In the genomic region with DNA sequence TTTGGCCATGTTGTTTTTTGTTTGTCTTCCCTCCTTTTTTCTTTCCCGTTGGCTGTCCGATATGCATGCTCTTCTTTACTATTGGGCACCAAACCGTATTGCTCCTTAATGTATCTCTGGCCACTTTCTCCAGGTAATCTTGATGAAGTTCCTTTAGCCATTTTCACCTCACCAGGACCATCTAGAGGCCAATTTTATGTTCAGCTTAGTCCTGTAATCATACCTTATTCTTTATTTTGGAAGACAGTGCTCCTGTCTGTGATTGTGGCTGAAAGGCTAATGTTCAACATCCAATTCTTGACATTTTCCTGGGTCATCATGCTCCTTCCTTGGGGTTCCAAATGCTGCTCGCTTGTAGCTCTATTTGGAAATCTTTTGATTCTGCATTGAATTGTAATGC, we compare ENCODE assay signal across 36 cellular contexts.
"Had no signal": no experiment of that assay in that cellular context is flagged by ENCODE, and none has a peak within 500 bp of the region (broad histone marks: within the 10 kb centered on the region; RNA-seq: fewer than 3 reads in every experiment).

No MANE protein-coding gene starts in this region.

- H3K4me3 Mint-ChIP-seq: activated B cell treated with CpG ODN at 0.5 μM for 24 hours; activated CD8-positive, alpha-beta memory T cell treated with anti-CD3 and anti-CD28 coated beads, Interleukin-2, amount 10 ng/mL, durations not matched to agents 7 days and 5 days; activated CD8-positive, alpha-beta T cell treated with anti-CD3 and anti-CD28 coated beads for 36 hours; activated naive CD4-positive, alpha-beta T cell treated with anti-CD3 and anti-CD28 coated beads for 36 hours; activated naive CD4-positive, alpha-beta T cell treated with anti-CD3 and anti-CD28 coated beads, Interleukin-2, amount 50 U/mL, for 24 hours; activated naive CD8-positive, alpha-beta T cell treated with anti-CD3 and anti-CD28 coated beads for 36 hours; activated naive CD8-positive, alpha-beta T cell treated with anti-CD3 and anti-CD28 coated beads, Interleukin-2, amount 50 U/mL, for 24 hours; activated T-helper 1 cell treated with anti-CD3 and anti-CD28 coated beads, Interleukin-12 subunit alpha, Interleukin-12 subunit beta, Interleukin-2, Interleukin-4 antibody, amounts not matched to agents 30 ng/mL and 10 ng/mL and 1 ng/mL, durations not matched to agents 14 hours and 24 hours and 36 hours; effector memory CD8-positive, alpha-beta T cell; T-helper 2 cell treated with Interferon-gamma antibody and Interleukin-4, amounts not matched to agents 5 μg/mL and 100 μg/mL, for 36 hours had no signal

- H3K27me3 ChIP-seq: adrenal gland, body of pancreas, esophagus muscularis mucosa, foreskin keratinocyte, gastrocnemius medialis had no signal

- ATAC-seq: activated CD4-positive, CD25-positive, alpha-beta regulatory T cell treated with anti-CD3 and anti-CD28 coated beads, Interleukin-2, amount 50 U/mL, for 24 hours; activated CD8-positive, alpha-beta memory T cell treated with anti-CD3 and anti-CD28 coated beads, Interleukin-2, amount 10 ng/mL, durations not matched to agents 7 days and 5 days; activated CD8-positive, alpha-beta T cell treated with anti-CD3 and anti-CD28 coated beads for 36 hours; activated naive CD8-positive, alpha-beta T cell treated with anti-CD3 and anti-CD28 coated beads, Interleukin-2, amount 50 U/mL, for 24 hours; body of pancreas; effector memory CD8-positive, alpha-beta T cell; foreskin keratinocyte; gastrocnemius medialis; heart left ventricle had no signal

- DNase-seq: activated B cell treated with CpG ODN at 0.5 μM for 24 hours; activated CD4-positive, alpha-beta T cell treated with anti-CD3 and anti-CD28 coated beads for 48 hours; activated CD4-positive, alpha-beta T cell treated with anti-CD3 and anti-CD28 coated beads, Interleukin-2, amount 50 U/mL, for 1 hour; activated CD4-positive, alpha-beta T cell treated with anti-CD3 and anti-CD28 coated beads, Interleukin-2, amount 50 U/mL, for 48 hours; activated CD8-positive, alpha-beta memory T cell treated with anti-CD3 and anti-CD28 coated beads, Interleukin-2, amount 10 ng/mL, durations not matched to agents 7 days and 5 days; activated CD8-positive, alpha-beta memory T cell treated with anti-CD3 and anti-CD28 coated beads, Interleukin-2, amount 50 U/mL, for 4 hours; activated CD8-positive, alpha-beta T cell treated with anti-CD3 and anti-CD28 coated beads for 36 hours; activated effector memory CD4-positive, alpha-beta T cell treated with anti-CD3 and anti-CD28 coated beads, Interleukin-2, amount 50 U/mL, for 16 hours; activated naive CD4-positive, alpha-beta T cell treated with anti-CD3 and anti-CD28 coated beads for 36 hours; activated naive CD8-positive, alpha-beta T cell treated with anti-CD3 and anti-CD28 coated beads for 36 hours; activated naive CD8-positive, alpha-beta T cell treated with anti-CD3 and anti-CD28 coated beads, Interleukin-2, amount 50 U/mL, for 24 hours; activated T-cell treated with anti-CD3 and anti-CD28 coated beads, Interleukin-2, amount 50 U/mL, for 1 hour; activated T-cell treated with anti-CD3 and anti-CD28 coated beads, Interleukin-2, amount 50 U/mL, for 48 hours; adrenal gland; amygdala; aorta; body of pancreas; caudate nucleus; cortex of kidney; dermis blood vessel endothelial cell; effector CD4-positive, alpha-beta T cell; effector memory CD8-positive, alpha-beta T cell; erythroblast; foreskin keratinocyte; gastrocnemius medialis; glutamatergic neuron; heart left ventricle; T1000; WERI-Rb-1 had no signal

- FAIRE-seq: colon had no signal

- H3K27me3 Mint-ChIP-seq: activated B cell treated with CpG ODN at 0.5 μM for 24 hours; activated naive CD4-positive, alpha-beta T cell treated with anti-CD3 and anti-CD28 coated beads, Interleukin-2, amount 50 U/mL, for 24 hours; activated naive CD8-positive, alpha-beta T cell treated with anti-CD3 and anti-CD28 coated beads, Interleukin-2, amount 50 U/mL, for 24 hours had no signal

- H3K36me3 ChIP-seq: adrenal gland, esophagus muscularis mucosa, gastrocnemius medialis, heart left ventricle, WERI-Rb-1 had no signal

- H3K27ac Mint-ChIP-seq: activated B cell treated with CpG ODN at 0.5 μM for 24 hours; activated CD8-positive, alpha-beta memory T cell treated with anti-CD3 and anti-CD28 coated beads, Interleukin-2, amount 10 ng/mL, durations not matched to agents 7 days and 5 days; activated CD8-positive, alpha-beta T cell treated with anti-CD3 and anti-CD28 coated beads for 36 hours; activated naive CD4-positive, alpha-beta T cell treated with anti-CD3 and anti-CD28 coated beads for 36 hours; activated naive CD4-positive, alpha-beta T cell treated with anti-CD3 and anti-CD28 coated beads, Interleukin-2, amount 50 U/mL, for 24 hours; activated naive CD8-positive, alpha-beta T cell treated with anti-CD3 and anti-CD28 coated beads for 36 hours; activated naive CD8-positive, alpha-beta T cell treated with anti-CD3 and anti-CD28 coated beads, Interleukin-2, amount 50 U/mL, for 24 hours; activated T-helper 1 cell treated with anti-CD3 and anti-CD28 coated beads, Interleukin-12 subunit alpha, Interleukin-12 subunit beta, Interleukin-2, Interleukin-4 antibody, amounts not matched to agents 30 ng/mL and 10 ng/mL and 1 ng/mL, durations not matched to agents 14 hours and 24 hours and 36 hours; activated T-helper 2 cell treated with anti-CD3 and anti-CD28 coated beads, Interferon-gamma antibody, Interleukin-2, Interleukin-4, amounts not matched to agents 10 μg/mL and 5 μg/mL and 100 μg/mL, durations not matched to agents 14 hours and 24 hours and 36 hours; effector memory CD8-positive, alpha-beta T cell; T-helper 2 cell treated with Interferon-gamma antibody and Interleukin-4, amounts not matched to agents 5 μg/mL and 100 μg/mL, for 36 hours had no signal

- H3K9me3 ChIP-seq: adrenal gland, body of pancreas, esophagus muscularis mucosa, gastrocnemius medialis, heart left ventricle had no signal

- H3K4me1 ChIP-seq: adrenal gland, body of pancreas, foreskin keratinocyte, gastrocnemius medialis, heart left ventricle had no signal

- H3K9me3 Mint-ChIP-seq: activated B cell treated with CpG ODN at 0.5 μM for 24 hours; activated CD8-positive, alpha-beta T cell treated with anti-CD3 and anti-CD28 coated beads for 36 hours; activated naive CD4-positive, alpha-beta T cell treated with anti-CD3 and anti-CD28 coated beads for 36 hours; activated naive CD4-positive, alpha-beta T cell treated with anti-CD3 and anti-CD28 coated beads, Interleukin-2, amount 50 U/mL, for 24 hours; activated naive CD8-positive, alpha-beta T cell treated with anti-CD3 and anti-CD28 coated beads for 36 hours; activated naive CD8-positive, alpha-beta T cell treated with anti-CD3 and anti-CD28 coated beads, Interleukin-2, amount 50 U/mL, for 24 hours; activated T-helper 1 cell treated with anti-CD3 and anti-CD28 coated beads, Interleukin-12 subunit alpha, Interleukin-12 subunit beta, Interleukin-2, Interleukin-4 antibody, amounts not matched to agents 30 ng/mL and 10 ng/mL and 1 ng/mL, durations not matched to agents 14 hours and 24 hours and 36 hours; activated T-helper 2 cell treated with anti-CD3 and anti-CD28 coated beads, Interferon-gamma antibody, Interleukin-2, Interleukin-4, amounts not matched to agents 10 μg/mL and 5 μg/mL and 100 μg/mL, durations not matched to agents 14 hours and 24 hours and 36 hours; effector memory CD8-positive, alpha-beta T cell; T-helper 2 cell treated with Interferon-gamma antibody and Interleukin-4, amounts not matched to agents 5 μg/mL and 100 μg/mL, for 36 hours had no signal

- H3K4me3 ChIP-seq: adrenal gland, body of pancreas, esophagus muscularis mucosa, gastrocnemius medialis, heart left ventricle had no signal

- H3K27ac ChIP-seq: adrenal gland, body of pancreas, esophagus muscularis mucosa, foreskin keratinocyte, gastrocnemius medialis, heart left ventricle, WERI-Rb-1 had no signal
